In genomic region chr4:169008478-169008877, GRCh38 we compare ENCODE assay signal across 8 cellular contexts. TPM values are rescaled to one million over a fixed set of nuclear protein-coding genes. Genes with fewer than 3 reads are reported as not detected.
A peak's percentile ranks its signal among the peaks of the same experiment; 100 is the strongest.
DNase-seq lines count a peak whose midpoint lies in the region; ATAC-seq and TF ChIP-seq lines count a peak whose summit lies in the region.

No MANE protein-coding gene starts in this region.

- no peaks in the 10 kb centered on the region for H3K27me3 ChIP-seq in adipocyte (replicated peaks; ENCODE audit: control insufficient read depth, insufficient read depth, low read length)
- no peaks in the 10 kb centered on the region for H3K27me3 ChIP-seq in lower lobe of right lung (ENCODE audit: low read depth)

- ATAC-seq in stimulated activated naive CD8-positive, alpha-beta T cell treated with anti-CD3 and anti-CD28 coated beads, Interleukin-15, Interleukin-2, amounts not matched to agents 100 U/mL and 50 U/mL, for 24 hours: no peak
- no peak for ATAC-seq in lower lobe of right lung
- ATAC-seq in HG03196 (IDR thresholded peaks at IDR 0.05; ENCODE audit: unreplicated experiment): no peak
- ATAC-seq in GM21447 (IDR thresholded peaks at IDR 0.05; ENCODE audit: unreplicated experiment): no peak
- no peak for ATAC-seq in HG03460 (IDR thresholded peaks at IDR 0.05; ENCODE audit: unreplicated experiment)

- peaks cover 18% of the 10 kb centered on the region for H3K36me3 Mint-ChIP-seq in stimulated activated naive CD8-positive, alpha-beta T cell treated with anti-CD3 and anti-CD28 coated beads, Interleukin-15, Interleukin-2, amounts not matched to agents 100 ng/mL and 50 ng/mL, for 24 hours (ENCODE audit: low read depth)

- H3K27me3 Mint-ChIP-seq in stimulated activated naive CD8-positive, alpha-beta T cell treated with anti-CD3 and anti-CD28 coated beads, Interleukin-15, Interleukin-2, amounts not matched to agents 100 ng/mL and 50 ng/mL, for 24 hours: no peaks in the 10 kb centered on the region

- H3K9me3 ChIP-seq in adipocyte (ENCODE audit: control insufficient read depth, low read length): no peaks in the 10 kb centered on the region
- no peaks in the 10 kb centered on the region for H3K9me3 ChIP-seq in lower lobe of right lung

- DNase-seq in stimulated activated naive CD8-positive, alpha-beta T cell treated with anti-CD3 and anti-CD28 coated beads, Interleukin-15, Interleukin-2, amounts not matched to agents 100 U/mL and 50 U/mL, for 24 hours: no peak
- DNase-seq in adipocyte (ENCODE audit: low read depth) (no peak), lower lobe of right lung (no peak), NCI-H128 (lab: John Stamatoyannopoulos, UW; ENCODE audit: unreplicated experiment) (no peak)

- H3K4me3 ChIP-seq in adipocyte (ENCODE audit: low read length) (peak overlapping the region; percentile 98), lower lobe of right lung (peak overlapping the region; percentile 82)

- peak overlapping the region; percentile 97 for H3K9ac ChIP-seq in adipocyte (ENCODE audit: low read length)

- intact Hi-C loops in lower lobe of right lung (cut with DNase I): no loop called here

- H3K27ac Mint-ChIP-seq in stimulated activated naive CD8-positive, alpha-beta T cell treated with anti-CD3 and anti-CD28 coated beads, Interleukin-15, Interleukin-2, amounts not matched to agents 100 ng/mL and 50 ng/mL, for 24 hours: peak overlapping the region; percentile 88

- H3K36me3 ChIP-seq in adipocyte (ENCODE audit: control insufficient read depth, insufficient read depth, low read length, severe bottlenecking): peaks cover 5% of the 10 kb centered on the region
- peaks cover 27% of the 10 kb centered on the region for H3K36me3 ChIP-seq in lower lobe of right lung

- H3K4me1 ChIP-seq in adipocyte (ENCODE audit: control insufficient read depth, insufficient read depth, low read length) (peaks cover 50% of the 10 kb centered on the region), lower lobe of right lung (peaks cover 24% of the 10 kb centered on the region)

- H3K27ac ChIP-seq in lower lobe of right lung: no peak overlapping the region

- no peak for TF ChIP-seq CTCF in lower lobe of right lung (IDR thresholded peaks at IDR 0.05)

- no peaks in the 10 kb centered on the region for H3K9me3 Mint-ChIP-seq in stimulated activated naive CD8-positive, alpha-beta T cell treated with anti-CD3 and anti-CD28 coated beads, Interleukin-15, Interleukin-2, amounts not matched to agents 100 ng/mL and 50 ng/mL, for 24 hours

- peak overlapping the region; percentile 90 for H3K4me3 Mint-ChIP-seq in stimulated activated naive CD8-positive, alpha-beta T cell treated with anti-CD3 and anti-CD28 coated beads, Interleukin-15, Interleukin-2, amounts not matched to agents 100 ng/mL and 50 ng/mL, for 24 hours

- H3K4me1 Mint-ChIP-seq in stimulated activated naive CD8-positive, alpha-beta T cell treated with anti-CD3 and anti-CD28 coated beads, Interleukin-15, Interleukin-2, amounts not matched to agents 100 ng/mL and 50 ng/mL, for 24 hours (ENCODE audit: low read depth): peaks cover 34% of the 10 kb centered on the region

RNA-seq across cellular contexts. Expression of gene CBR4, which starts 1.6 kb away (rescaled TPM):
- total RNA-seq in lower lobe of right lung: 17.3 TPM
